In the genomic region with DNA sequence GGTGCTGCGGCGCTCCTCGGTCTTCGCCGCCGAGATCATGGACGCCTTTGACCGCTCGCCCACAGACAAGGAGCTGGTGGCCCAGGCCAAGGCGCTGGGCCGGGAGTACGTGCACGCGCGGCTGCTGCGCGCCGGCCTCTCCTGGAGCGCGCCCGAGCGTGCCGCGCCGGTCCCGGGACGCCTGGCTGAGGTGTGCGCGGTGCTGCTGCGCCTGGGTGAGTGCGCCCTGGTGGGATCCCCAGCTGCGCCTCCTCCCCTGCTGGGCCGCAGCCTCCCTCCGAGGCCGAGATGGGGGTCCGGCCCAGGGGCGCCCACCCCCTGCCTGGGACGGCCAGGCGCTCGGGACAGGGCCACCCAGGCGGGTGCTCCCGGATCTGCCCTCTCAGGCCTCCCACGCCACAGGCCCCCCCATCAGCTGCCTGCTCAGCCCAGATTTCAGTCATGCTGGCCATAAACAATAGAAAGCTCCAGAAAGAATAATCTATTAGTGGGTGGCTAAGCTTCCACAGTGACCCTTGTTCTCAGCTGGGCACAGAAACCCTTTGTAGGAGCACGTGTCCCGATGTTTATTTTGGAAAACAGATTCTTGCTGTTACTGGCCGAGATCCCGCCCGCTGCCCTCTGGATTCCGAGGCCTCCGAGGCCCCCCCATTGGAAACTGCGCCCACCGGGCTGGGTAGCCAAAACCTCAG, we compare ENCODE assay signal across 1 cellular context.
TF ChIP-seq lines count a peak whose summit lies in the region.

No MANE protein-coding gene starts in this region.

TF ChIP-seq in HepG2, 621 proteins besides CTCF, POLR2A, EP300 and RAD21 (continued from another document and continues in another):
- TF ChIP-seq, protein P1, sequence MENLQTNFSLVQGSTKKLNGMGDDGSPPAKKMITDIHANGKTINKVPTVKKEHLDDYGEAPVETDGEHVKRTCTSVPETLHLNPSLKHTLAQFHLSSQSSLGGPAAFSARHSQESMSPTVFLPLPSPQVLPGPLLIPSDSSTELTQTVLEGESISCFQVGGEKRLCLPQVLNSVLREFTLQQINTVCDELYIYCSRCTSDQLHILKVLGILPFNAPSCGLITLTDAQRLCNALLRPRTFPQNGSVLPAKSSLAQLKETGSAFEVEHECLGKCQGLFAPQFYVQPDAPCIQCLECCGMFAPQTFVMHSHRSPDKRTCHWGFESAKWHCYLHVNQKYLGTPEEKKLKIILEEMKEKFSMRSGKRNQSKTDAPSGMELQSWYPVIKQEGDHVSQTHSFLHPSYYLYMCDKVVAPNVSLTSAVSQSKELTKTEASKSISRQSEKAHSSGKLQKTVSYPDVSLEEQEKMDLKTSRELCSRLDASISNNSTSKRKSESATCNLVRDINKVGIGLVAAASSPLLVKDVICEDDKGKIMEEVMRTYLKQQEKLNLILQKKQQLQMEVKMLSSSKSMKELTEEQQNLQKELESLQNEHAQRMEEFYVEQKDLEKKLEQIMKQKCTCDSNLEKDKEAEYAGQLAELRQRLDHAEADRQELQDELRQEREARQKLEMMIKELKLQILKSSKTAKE (CRISPR knock-in tag; IDR thresholded peaks at IDR 0.05; ENCODE audit: borderline replicate concordance): no peak
- TF ChIP-seq, protein P2, sequence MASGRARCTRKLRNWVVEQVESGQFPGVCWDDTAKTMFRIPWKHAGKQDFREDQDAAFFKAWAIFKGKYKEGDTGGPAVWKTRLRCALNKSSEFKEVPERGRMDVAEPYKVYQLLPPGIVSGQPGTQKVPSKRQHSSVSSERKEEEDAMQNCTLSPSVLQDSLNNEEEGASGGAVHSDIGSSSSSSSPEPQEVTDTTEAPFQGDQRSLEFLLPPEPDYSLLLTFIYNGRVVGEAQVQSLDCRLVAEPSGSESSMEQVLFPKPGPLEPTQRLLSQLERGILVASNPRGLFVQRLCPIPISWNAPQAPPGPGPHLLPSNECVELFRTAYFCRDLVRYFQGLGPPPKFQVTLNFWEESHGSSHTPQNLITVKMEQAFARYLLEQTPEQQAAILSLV (CRISPR knock-in tag; IDR thresholded peaks at IDR 0.05; ENCODE audit: borderline replicate concordance): peak; percentile 54; the same call in 1 of the 2 replicates
- peak; percentile 61; the same call in 1 of the 2 replicates for TF ChIP-seq HIVEP1 (CRISPR knock-in tag; IDR thresholded peaks at IDR 0.05)
- 0 out of 2 replicates have a peak, but pooled peaks have one; percentile 49 for TF ChIP-seq AKAP8 (CRISPR knock-in tag; IDR thresholded peaks at IDR 0.05)
- TF ChIP-seq ZBTB21 (CRISPR knock-in tag; IDR thresholded peaks at IDR 0.05): no peak; the same call in 1 of the 2 replicates
- TF ChIP-seq, protein P3, sequence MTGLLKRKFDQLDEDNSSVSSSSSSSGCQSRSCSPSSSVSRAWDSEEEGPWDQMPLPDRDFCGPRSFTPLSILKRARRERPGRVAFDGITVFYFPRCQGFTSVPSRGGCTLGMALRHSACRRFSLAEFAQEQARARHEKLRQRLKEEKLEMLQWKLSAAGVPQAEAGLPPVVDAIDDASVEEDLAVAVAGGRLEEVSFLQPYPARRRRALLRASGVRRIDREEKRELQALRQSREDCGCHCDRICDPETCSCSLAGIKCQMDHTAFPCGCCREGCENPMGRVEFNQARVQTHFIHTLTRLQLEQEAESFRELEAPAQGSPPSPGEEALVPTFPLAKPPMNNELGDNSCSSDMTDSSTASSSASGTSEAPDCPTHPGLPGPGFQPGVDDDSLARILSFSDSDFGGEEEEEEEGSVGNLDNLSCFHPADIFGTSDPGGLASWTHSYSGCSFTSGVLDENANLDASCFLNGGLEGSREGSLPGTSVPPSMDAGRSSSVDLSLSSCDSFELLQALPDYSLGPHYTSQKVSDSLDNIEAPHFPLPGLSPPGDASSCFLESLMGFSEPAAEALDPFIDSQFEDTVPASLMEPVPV (CRISPR knock-in tag; IDR thresholded peaks at IDR 0.05): peak; percentile 79; the same call in 1 of the 2 replicates
- TF ChIP-seq, protein P4, sequence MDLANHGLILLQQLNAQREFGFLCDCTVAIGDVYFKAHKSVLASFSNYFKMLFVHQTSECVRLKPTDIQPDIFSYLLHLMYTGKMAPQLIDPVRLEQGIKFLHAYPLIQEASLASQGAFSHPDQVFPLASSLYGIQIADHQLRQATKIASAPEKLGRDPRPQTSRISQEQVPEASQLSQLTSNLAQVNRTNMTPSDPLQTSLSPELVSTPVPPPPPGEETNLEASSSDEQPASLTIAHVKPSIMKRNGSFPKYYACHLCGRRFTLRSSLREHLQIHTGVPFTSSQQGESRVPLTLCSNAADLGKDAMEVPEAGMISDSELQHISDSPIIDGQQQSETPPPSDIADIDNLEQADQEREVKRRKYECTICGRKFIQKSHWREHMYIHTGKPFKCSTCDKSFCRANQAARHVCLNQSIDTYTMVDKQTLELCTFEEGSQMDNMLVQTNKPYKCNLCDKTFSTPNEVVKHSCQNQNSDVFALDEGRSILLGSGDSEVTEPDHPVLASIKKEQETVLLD (CRISPR knock-in tag; IDR thresholded peaks at IDR 0.05; ENCODE audit: low read depth): no peak
- 0 out of 2 replicates have a peak, but pooled peaks have one; percentile 46 for TF ChIP-seq JUND (CRISPR knock-in tag; IDR thresholded peaks at IDR 0.05)
- peak; percentile 37; the same call in 1 of the 2 replicates for TF ChIP-seq HDAC1 (CRISPR knock-in tag; IDR thresholded peaks at IDR 0.05)
- no peak for TF ChIP-seq ATAD3A (CRISPR knock-in tag; IDR thresholded peaks at IDR 0.05)
- peak; percentile 53 for TF ChIP-seq HNRNPK (IDR thresholded peaks at IDR 0.05; ENCODE audit: low read depth, low read length, poor library complexity, severe bottlenecking)
- TF ChIP-seq, protein P5, sequence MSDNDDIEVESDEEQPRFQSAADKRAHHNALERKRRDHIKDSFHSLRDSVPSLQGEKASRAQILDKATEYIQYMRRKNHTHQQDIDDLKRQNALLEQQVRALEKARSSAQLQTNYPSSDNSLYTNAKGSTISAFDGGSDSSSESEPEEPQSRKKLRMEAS (IDR thresholded peaks at IDR 0.05): peak; percentile 90
- TF ChIP-seq SOX5 (CRISPR knock-in tag; IDR thresholded peaks at IDR 0.05; ENCODE audit: borderline replicate concordance): peak; percentile 78
- no peak for TF ChIP-seq CEBPB (IDR thresholded peaks at IDR 0.05; ENCODE audit: borderline replicate concordance, low read depth, low read length)
- TF ChIP-seq NFATC3 (CRISPR knock-in tag; IDR thresholded peaks at IDR 0.05): no peak
- TF ChIP-seq, protein P6, sequence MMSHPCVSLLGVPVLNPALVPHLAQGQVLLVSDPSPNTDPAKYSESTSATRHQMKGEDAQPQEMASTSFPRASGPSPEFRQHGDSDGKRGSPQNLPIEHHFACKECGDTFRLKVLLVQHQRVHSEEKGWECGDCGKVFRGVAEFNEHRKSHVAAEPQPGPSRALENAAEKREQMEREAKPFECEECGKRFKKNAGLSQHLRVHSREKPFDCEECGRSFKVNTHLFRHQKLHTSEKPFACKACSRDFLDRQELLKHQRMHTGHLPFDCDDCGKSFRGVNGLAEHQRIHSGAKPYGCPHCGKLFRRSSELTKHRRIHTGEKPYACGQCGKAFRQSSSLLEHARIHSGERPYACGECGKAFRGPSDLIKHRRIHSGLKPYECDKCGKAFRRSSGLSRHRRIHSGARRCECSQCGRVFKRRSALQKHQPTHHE (CRISPR knock-in tag; IDR thresholded peaks at IDR 0.05; ENCODE audit: borderline replicate concordance): peak; percentile 75; the same call in 1 of the 2 replicates
- TF ChIP-seq PAWR (CRISPR knock-in tag; IDR thresholded peaks at IDR 0.05; ENCODE audit: borderline replicate concordance): no peak
- TF ChIP-seq ZNF274 (CRISPR knock-in tag; IDR thresholded peaks at IDR 0.05): no peak
- no peak; the same call in 1 of the 2 replicates for TF ChIP-seq ZNF296 (CRISPR knock-in tag; conservative IDR thresholded peaks at IDR 0.05)
- peak; percentile 60; the same call in 1 of the 2 replicates for TF ChIP-seq ARHGAP35 (CRISPR knock-in tag; IDR thresholded peaks at IDR 0.05; ENCODE audit: borderline replicate concordance)
- TF ChIP-seq KLF15 (CRISPR knock-in tag; IDR thresholded peaks at IDR 0.05; ENCODE audit: borderline replicate concordance): no peak
- peak; percentile 37 for TF ChIP-seq XRCC5 (optimal IDR thresholded peaks at IDR 0.05; ENCODE audit: low read length)
- 0 out of 2 replicates have a peak, but pooled peaks have one; percentile 52 for TF ChIP-seq RFXAP (CRISPR knock-in tag; IDR thresholded peaks at IDR 0.05; ENCODE audit: borderline replicate concordance)
- peak; percentile 51; the same call in 1 of the 2 replicates for TF ChIP-seq ZNF558 (CRISPR knock-in tag; IDR thresholded peaks at IDR 0.05; ENCODE audit: borderline replicate concordance)
- TF ChIP-seq ZNF703 (CRISPR knock-in tag; IDR thresholded peaks at IDR 0.05; ENCODE audit: borderline replicate concordance): no peak
- peak; percentile 25; the same call in 1 of the 2 replicates for TF ChIP-seq YEATS4 (CRISPR knock-in tag; IDR thresholded peaks at IDR 0.05; ENCODE audit: borderline replicate concordance)
- 0 out of 2 replicates have a peak, but pooled peaks have one; percentile 31 for TF ChIP-seq ZNF33A (CRISPR knock-in tag; IDR thresholded peaks at IDR 0.05; ENCODE audit: borderline replicate concordance)
- TF ChIP-seq HNRNPLL (IDR thresholded peaks at IDR 0.05; ENCODE audit: low read depth, low read length, poor library complexity, severe bottlenecking): peak; percentile 28
- no peak for TF ChIP-seq RFXANK (CRISPR knock-in tag; IDR thresholded peaks at IDR 0.05)
- TF ChIP-seq ZBTB7A (CRISPR knock-in tag; IDR thresholded peaks at IDR 0.05): 0 out of 2 replicates have a peak, but pooled peaks have one; percentile 13
- TF ChIP-seq ZNF121 (CRISPR knock-in tag; IDR thresholded peaks at IDR 0.05): no peak
- TF ChIP-seq MEIS1 (CRISPR knock-in tag; IDR thresholded peaks at IDR 0.05; ENCODE audit: borderline replicate concordance): no peak
- TF ChIP-seq ZBTB3 (CRISPR knock-in tag; IDR thresholded peaks at IDR 0.05; ENCODE audit: borderline replicate concordance, low read depth): no peak
- TF ChIP-seq SNAPC2 (CRISPR knock-in tag; IDR thresholded peaks at IDR 0.05): 0 out of 2 replicates have a peak, but pooled peaks have one; percentile 39
- TF ChIP-seq FOXP1 (IDR thresholded peaks at IDR 0.05): no peak
- TF ChIP-seq FOXP1 (CRISPR knock-in tag; IDR thresholded peaks at IDR 0.05): no peak
- 0 out of 2 replicates have a peak, but pooled peaks have one; percentile 42 for TF ChIP-seq THAP11 (CRISPR knock-in tag; IDR thresholded peaks at IDR 0.05)
- TF ChIP-seq HCFC1 (IDR thresholded peaks at IDR 0.05; ENCODE audit: low read depth, low read length): no peak
- TF ChIP-seq, protein P7, sequence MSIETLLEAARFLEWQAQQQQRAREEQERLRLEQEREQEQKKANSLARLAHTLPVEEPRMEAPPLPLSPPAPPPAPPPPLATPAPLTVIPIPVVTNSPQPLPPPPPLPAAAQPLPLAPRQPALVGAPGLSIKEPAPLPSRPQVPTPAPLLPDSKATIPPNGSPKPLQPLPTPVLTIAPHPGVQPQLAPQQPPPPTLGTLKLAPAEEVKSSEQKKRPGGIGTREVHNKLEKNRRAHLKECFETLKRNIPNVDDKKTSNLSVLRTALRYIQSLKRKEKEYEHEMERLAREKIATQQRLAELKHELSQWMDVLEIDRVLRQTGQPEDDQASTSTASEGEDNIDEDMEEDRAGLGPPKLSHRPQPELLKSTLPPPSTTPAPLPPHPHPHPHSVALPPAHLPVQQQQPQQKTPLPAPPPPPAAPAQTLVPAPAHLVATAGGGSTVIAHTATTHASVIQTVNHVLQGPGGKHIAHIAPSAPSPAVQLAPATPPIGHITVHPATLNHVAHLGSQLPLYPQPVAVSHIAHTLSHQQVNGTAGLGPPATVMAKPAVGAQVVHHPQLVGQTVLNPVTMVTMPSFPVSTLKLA (IDR thresholded peaks at IDR 0.05): peak; percentile 52
- TF ChIP-seq CBX2 (IDR thresholded peaks at IDR 0.05; ENCODE audit: low read depth, low read length): no peak
- 0 out of 2 replicates have a peak, but pooled peaks have one; percentile 27 for TF ChIP-seq CBX2 (CRISPR knock-in tag; IDR thresholded peaks at IDR 0.05; ENCODE audit: low read depth)
- TF ChIP-seq, protein P8, sequence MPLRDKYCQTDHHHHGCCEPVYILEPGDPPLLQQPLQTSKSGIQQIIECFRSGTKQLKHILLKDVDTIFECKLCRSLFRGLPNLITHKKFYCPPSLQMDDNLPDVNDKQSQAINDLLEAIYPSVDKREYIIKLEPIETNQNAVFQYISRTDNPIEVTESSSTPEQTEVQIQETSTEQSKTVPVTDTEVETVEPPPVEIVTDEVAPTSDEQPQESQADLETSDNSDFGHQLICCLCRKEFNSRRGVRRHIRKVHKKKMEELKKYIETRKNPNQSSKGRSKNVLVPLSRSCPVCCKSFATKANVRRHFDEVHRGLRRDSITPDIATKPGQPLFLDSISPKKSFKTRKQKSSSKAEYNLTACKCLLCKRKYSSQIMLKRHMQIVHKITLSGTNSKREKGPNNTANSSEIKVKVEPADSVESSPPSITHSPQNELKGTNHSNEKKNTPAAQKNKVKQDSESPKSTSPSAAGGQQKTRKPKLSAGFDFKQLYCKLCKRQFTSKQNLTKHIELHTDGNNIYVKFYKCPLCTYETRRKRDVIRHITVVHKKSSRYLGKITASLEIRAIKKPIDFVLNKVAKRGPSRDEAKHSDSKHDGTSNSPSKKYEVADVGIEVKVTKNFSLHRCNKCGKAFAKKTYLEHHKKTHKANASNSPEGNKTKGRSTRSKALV (CRISPR knock-in tag; IDR thresholded peaks at IDR 0.05): peak; percentile 97; the same call in 1 of the 2 replicates
- TF ChIP-seq SAP130 (CRISPR knock-in tag; IDR thresholded peaks at IDR 0.05; ENCODE audit: low read depth): peak; percentile 74
- 0 out of 2 replicates have a peak, but pooled peaks have one; percentile 15 for TF ChIP-seq KDM2A (CRISPR knock-in tag; IDR thresholded peaks at IDR 0.05; ENCODE audit: borderline replicate concordance, low read depth)
- peak; percentile 60; the same call in 1 of the 2 replicates for TF ChIP-seq KAT8 (CRISPR knock-in tag; IDR thresholded peaks at IDR 0.05)
- TF ChIP-seq HNF4G (IDR thresholded peaks at IDR 0.05; ENCODE audit: borderline replicate concordance, low read depth, low read length): peak; percentile 52; the same call in 1 of the 2 replicates
- TF ChIP-seq HNF4G (CRISPR knock-in tag; IDR thresholded peaks at IDR 0.05; ENCODE audit: borderline replicate concordance, low read depth): 0 out of 2 replicates have a peak, but pooled peaks have one; percentile 24
- TF ChIP-seq RXRB (CRISPR knock-in tag; IDR thresholded peaks at IDR 0.05; ENCODE audit: borderline replicate concordance): peak; percentile 27; the same call in 1 of the 2 replicates
- TF ChIP-seq ZFY (CRISPR knock-in tag; IDR thresholded peaks at IDR 0.05): peak; percentile 74
- no peak for TF ChIP-seq ZKSCAN8 (CRISPR knock-in tag; IDR thresholded peaks at IDR 0.05; ENCODE audit: borderline replicate concordance)
- TF ChIP-seq PHF20 (CRISPR knock-in tag; IDR thresholded peaks at IDR 0.05): 0 out of 2 replicates have a peak, but pooled peaks have one; percentile 32
- no peak for TF ChIP-seq RFX5 (IDR thresholded peaks at IDR 0.05; ENCODE audit: low read depth, low read length)
